1 cellular context compared by ENCODE assay signal in the genomic region with DNA sequence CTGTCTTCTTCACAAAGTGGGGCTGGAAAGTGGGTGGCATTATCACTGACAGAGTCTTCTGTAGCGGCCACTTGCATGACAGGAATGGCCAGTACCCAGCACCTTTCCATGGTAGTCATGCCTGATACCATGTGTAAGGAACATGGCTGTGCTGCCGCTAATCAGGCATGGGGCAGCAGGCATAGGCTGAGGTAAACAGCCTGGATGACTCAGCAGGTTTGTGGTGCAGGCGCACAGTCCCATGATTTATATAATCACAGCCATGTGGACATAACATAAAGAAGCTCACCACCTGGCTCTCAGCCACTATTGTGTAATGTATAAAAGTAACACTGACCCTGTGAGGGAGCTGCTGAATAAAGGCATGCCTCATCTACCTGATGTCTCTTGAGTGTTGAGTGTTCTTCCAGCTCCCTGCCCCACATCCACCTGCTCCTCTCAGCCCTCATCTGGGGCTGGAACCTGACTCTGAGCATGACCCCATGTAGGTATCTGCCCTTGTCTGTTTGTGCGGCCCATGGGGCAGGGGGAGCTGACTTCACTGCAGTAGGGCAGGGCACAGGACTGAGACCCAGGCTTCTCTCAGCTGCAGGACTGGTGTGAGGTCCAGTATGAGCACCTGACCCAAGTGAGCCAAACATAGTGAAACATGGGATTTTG.
A peak's percentile ranks its signal among the peaks of the same experiment; 100 is the strongest.
TF ChIP-seq lines count a peak whose summit lies in the region.

No MANE protein-coding gene starts in this region.

TF ChIP-seq in HepG2, 621 proteins besides CTCF, POLR2A, EP300 and RAD21:
- TF ChIP-seq WIZ (CRISPR knock-in tag; IDR thresholded peaks at IDR 0.05) (no peak), MAFK (conservative IDR thresholded peaks at IDR 0.05 in 1 of 2, IDR thresholded peaks at IDR 0.05 in 1 of 2; ENCODE audit: low read length in 2 of 2) (peak in 1 of 2 experiments; percentile 47; a peak in 3 of 4 replicates), ZNF160 (CRISPR knock-in tag; IDR thresholded peaks at IDR 0.05) (no peak), HDAC1 (CRISPR knock-in tag; IDR thresholded peaks at IDR 0.05) (no peak), NFE2L2 (IDR thresholded peaks at IDR 0.05; ENCODE audit: low read length) (peak; percentile 86), JUN (CRISPR knock-in tag; IDR thresholded peaks at IDR 0.05) (no peak)
- TF ChIP-seq, protein P1, sequence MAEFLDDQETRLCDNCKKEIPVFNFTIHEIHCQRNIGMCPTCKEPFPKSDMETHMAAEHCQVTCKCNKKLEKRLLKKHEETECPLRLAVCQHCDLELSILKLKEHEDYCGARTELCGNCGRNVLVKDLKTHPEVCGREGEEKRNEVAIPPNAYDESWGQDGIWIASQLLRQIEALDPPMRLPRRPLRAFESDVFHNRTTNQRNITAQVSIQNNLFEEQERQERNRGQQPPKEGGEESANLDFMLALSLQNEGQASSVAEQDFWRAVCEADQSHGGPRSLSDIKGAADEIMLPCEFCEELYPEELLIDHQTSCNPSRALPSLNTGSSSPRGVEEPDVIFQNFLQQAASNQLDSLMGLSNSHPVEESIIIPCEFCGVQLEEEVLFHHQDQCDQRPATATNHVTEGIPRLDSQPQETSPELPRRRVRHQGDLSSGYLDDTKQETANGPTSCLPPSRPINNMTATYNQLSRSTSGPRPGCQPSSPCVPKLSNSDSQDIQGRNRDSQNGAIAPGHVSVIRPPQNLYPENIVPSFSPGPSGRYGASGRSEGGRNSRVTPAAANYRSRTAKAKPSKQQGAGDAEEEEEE (CRISPR knock-in tag; IDR thresholded peaks at IDR 0.05; ENCODE audit: borderline replicate concordance), result no peak
TF ChIP-seq in HepG2: peak in this region for 2.
